In genomic region chr9:36935332-36935731, GRCh38 we compare ENCODE assay signal across 15 cellular contexts.
DNase-seq lines count a peak whose midpoint lies in the region; ATAC-seq and TF ChIP-seq lines count a peak whose summit lies in the region.
"Had no signal": no experiment of that assay in that cellular context is flagged by ENCODE, and none has a peak within 500 bp of the region (broad histone marks: within the 10 kb centered on the region; RNA-seq: fewer than 3 reads in every experiment).

No MANE protein-coding gene starts in this region.

- H3K27ac Mint-ChIP-seq in neural crest cell (ENCODE audit: unreplicated experiment): peak overlapping the region; percentile 94

- H3K27ac ChIP-seq in mesenchymal stem cell (ENCODE audit: low read length, poor library complexity, severe bottlenecking): no peak overlapping the region
- H3K27ac ChIP-seq: gastrocnemius medialis, right lobe of liver, SJCRH30, thyroid gland, WERI-Rb-1 had no signal

- DNase-seq in neural crest cell (ENCODE audit: low read depth, low spot score) (no peak), NOMO-1 (lab: John Stamatoyannopoulos, UW; ENCODE audit: unreplicated experiment in 2 of 2) (no peak), mesenchymal stem cell (no peak), NOMO-1 treated with DMSO at 0.1 percent for 48 hours (lab: John Stamatoyannopoulos, UW; ENCODE audit: unreplicated experiment) (no peak)
- DNase-seq: CD8-positive, alpha-beta memory T cell; effector CD4-positive, alpha-beta T cell; gastrocnemius medialis; NCI-H774; right lobe of liver; thyroid gland; WERI-Rb-1 had no signal

- no peak overlapping the region for H2BK5ac ChIP-seq in mesenchymal stem cell (ENCODE audit: low read depth, low read length, poor library complexity, severe bottlenecking)

- H3K27me3 Mint-ChIP-seq in neural crest cell (ENCODE audit: low read depth): no peaks in the 10 kb centered on the region

- H3K4me1 Mint-ChIP-seq in neural crest cell: peaks cover 7% of the 10 kb centered on the region
- H3K4me1 Mint-ChIP-seq: CD8-positive, alpha-beta memory T cell had no signal

- H2BK120ac ChIP-seq in mesenchymal stem cell (ENCODE audit: low read depth, low read length): no peak overlapping the region

- H2BK15ac ChIP-seq in mesenchymal stem cell (ENCODE audit: low read depth, poor library complexity, severe bottlenecking): no peak overlapping the region

- no peak overlapping the region for H3K23ac ChIP-seq in mesenchymal stem cell (ENCODE audit: low read length in 2 of 2)

- ATAC-seq in GM18907 (IDR thresholded peaks at IDR 0.05; ENCODE audit: unreplicated experiment): peak; percentile 44
- ATAC-seq in GM21529 (IDR thresholded peaks at IDR 0.05; ENCODE audit: unreplicated experiment): peak; percentile 33
- ATAC-seq in HG03095 (IDR thresholded peaks at IDR 0.05; ENCODE audit: unreplicated experiment): peak; percentile 13
- ATAC-seq: gastrocnemius medialis, right lobe of liver had no signal

- no peak overlapping the region for H2AFZ ChIP-seq in mesenchymal stem cell (ENCODE audit: low read depth, low read length)

- H3K4me1 ChIP-seq in mesenchymal stem cell (ENCODE audit: control insufficient read depth, insufficient read depth, low read depth, low read length): peaks cover 3% of the 10 kb centered on the region
- H3K4me1 ChIP-seq: gastrocnemius medialis, right lobe of liver, SJCRH30, thyroid gland had no signal

- no peaks in the 10 kb centered on the region for H3K36me3 ChIP-seq in mesenchymal stem cell (ENCODE audit: control insufficient read depth in 1 of 2, insufficient read depth in 2 of 2, low read depth in 1 of 2, low read length in 2 of 2)
- H3K36me3 ChIP-seq: gastrocnemius medialis, right lobe of liver, SJCRH30, thyroid gland had no signal

- TF ChIP-seq CTCF in neural crest cell (conservative IDR thresholded peaks at IDR 0.05): no peak

- no peak overlapping the region for H2BK12ac ChIP-seq in mesenchymal stem cell (ENCODE audit: low read length in 2 of 2)

- H3K4ac ChIP-seq in mesenchymal stem cell (ENCODE audit: low read depth in 1 of 2, low read length in 2 of 2): no peak overlapping the region

- H2AK5ac ChIP-seq in mesenchymal stem cell (ENCODE audit: low read length, severe bottlenecking): no peak overlapping the region

- peaks cover 5% of the 10 kb centered on the region for H3K9me3 ChIP-seq in mesenchymal stem cell (ENCODE audit: control insufficient read depth, low read length)
- H3K9me3 ChIP-seq: gastrocnemius medialis, right lobe of liver, SJCRH30, thyroid gland had no signal

- no peak overlapping the region for H4K8ac ChIP-seq in mesenchymal stem cell (ENCODE audit: low read length)

- H3K4me3 Mint-ChIP-seq in neural crest cell: no peak overlapping the region
- H3K4me3 Mint-ChIP-seq: CD8-positive, alpha-beta memory T cell had no signal

- peaks cover 56 to 93% of the 10 kb centered on the region in 2 experiments for H3K27me3 ChIP-seq in mesenchymal stem cell (ENCODE audit: control insufficient read depth in 1 of 2, insufficient read depth in 1 of 2, low read length in 2 of 2)
- H3K27me3 ChIP-seq: right lobe of liver, SJCRH30, thyroid gland had no signal

- no peak overlapping the region for H3K4me3 ChIP-seq in mesenchymal stem cell (ENCODE audit: insufficient read depth in 1 of 2, low read depth in 1 of 2, low read length in 2 of 2)
- H3K4me3 ChIP-seq: gastrocnemius medialis, right lobe of liver, SJCRH30, thyroid gland had no signal

- H3K14ac ChIP-seq in mesenchymal stem cell (ENCODE audit: low read length in 2 of 2): no peak overlapping the region

- no peak overlapping the region for H3K9ac ChIP-seq in mesenchymal stem cell (ENCODE audit: low read length)

- no peak overlapping the region for H3K4me2 ChIP-seq in mesenchymal stem cell (ENCODE audit: low read length, poor library complexity, severe bottlenecking)

- no peak overlapping the region for H4K91ac ChIP-seq in mesenchymal stem cell (ENCODE audit: low read length)

- peaks cover 3% of the 10 kb centered on the region for H3K36me3 Mint-ChIP-seq in neural crest cell (ENCODE audit: low read depth)

- no peaks in the 10 kb centered on the region for H3K9me3 Mint-ChIP-seq in neural crest cell

- no peaks in the 10 kb centered on the region for H3K79me1 ChIP-seq in mesenchymal stem cell (replicated peaks; ENCODE audit: low read length, poor library complexity, severe bottlenecking)

- no peak overlapping the region for H3K18ac ChIP-seq in mesenchymal stem cell (ENCODE audit: low read depth in 1 of 2, low read length in 2 of 2)

- 95% methylated on average over 4 of the region's 4 CpGs for WGBS in mesenchymal stem cell
